1 cellular context compared by ENCODE assay signal in genomic region chr22:20885557-20886323, GRCh38.
TF ChIP-seq lines count a peak whose summit lies in the region.

No MANE protein-coding gene starts in this region.

TF ChIP-seq in HepG2, 621 proteins besides CTCF, POLR2A, EP300 and RAD21 (continued from another document and continues in another):
- no peak for TF ChIP-seq ZBTB49 (CRISPR knock-in tag; IDR thresholded peaks at IDR 0.05; ENCODE audit: borderline replicate concordance)
- no peak for TF ChIP-seq ZBTB37 (CRISPR knock-in tag; IDR thresholded peaks at IDR 0.05)
- TF ChIP-seq PCBP1 (IDR thresholded peaks at IDR 0.05; ENCODE audit: borderline replicate concordance, low read depth, low read length), result no peak
- no peak for TF ChIP-seq NFE2L1 (CRISPR knock-in tag; IDR thresholded peaks at IDR 0.05; ENCODE audit: borderline replicate concordance)
- TF ChIP-seq U2AF1 (optimal IDR thresholded peaks at IDR 0.05; ENCODE audit: low read depth, low read length), result no peak
- TF ChIP-seq ZBTB26 (CRISPR knock-in tag; IDR thresholded peaks at IDR 0.05; ENCODE audit: borderline replicate concordance), result peak; percentile 25; the same call in 1 of the 2 replicates
- TF ChIP-seq ZNF383 (CRISPR knock-in tag; IDR thresholded peaks at IDR 0.05; ENCODE audit: borderline replicate concordance), result no peak
- no peak for TF ChIP-seq ZNF766 (CRISPR knock-in tag; IDR thresholded peaks at IDR 0.05; ENCODE audit: borderline replicate concordance)
- TF ChIP-seq SIX1 (CRISPR knock-in tag; IDR thresholded peaks at IDR 0.05; ENCODE audit: borderline replicate concordance), result no peak
- no peak for TF ChIP-seq GFI1 (CRISPR knock-in tag; IDR thresholded peaks at IDR 0.05; ENCODE audit: borderline replicate concordance)
- no peak for TF ChIP-seq PTBP1 (IDR thresholded peaks at IDR 0.05; ENCODE audit: low read depth, low read length, poor library complexity, severe bottlenecking)
- peak; percentile 92 for TF ChIP-seq ZFX (CRISPR knock-in tag; IDR thresholded peaks at IDR 0.05; ENCODE audit: low read depth)
- no peak for TF ChIP-seq GTF2F1 (IDR thresholded peaks at IDR 0.05; ENCODE audit: low read length)
- peak; percentile 84 for TF ChIP-seq RXRB (CRISPR knock-in tag; IDR thresholded peaks at IDR 0.05; ENCODE audit: borderline replicate concordance)
- no peak for TF ChIP-seq HNF4G (IDR thresholded peaks at IDR 0.05; ENCODE audit: borderline replicate concordance, low read depth, low read length)
- TF ChIP-seq HNF4G (CRISPR knock-in tag; IDR thresholded peaks at IDR 0.05; ENCODE audit: borderline replicate concordance, low read depth), result peak; percentile 77; the same call in 1 of the 2 replicates
- peak; percentile 29; the same call in 1 of the 2 replicates for TF ChIP-seq ZSCAN25 (CRISPR knock-in tag; IDR thresholded peaks at IDR 0.05)
- TF ChIP-seq ZFY (CRISPR knock-in tag; IDR thresholded peaks at IDR 0.05), result peak; percentile 64; the same call in 1 of the 2 replicates
- peak; percentile 92 for TF ChIP-seq REPIN1 (CRISPR knock-in tag; IDR thresholded peaks at IDR 0.05; ENCODE audit: borderline replicate concordance, low read depth)
- TF ChIP-seq UBTF (CRISPR knock-in tag; IDR thresholded peaks at IDR 0.05), result peak; percentile 89
- no peak for TF ChIP-seq ZNF34 (CRISPR knock-in tag; IDR thresholded peaks at IDR 0.05; ENCODE audit: borderline replicate concordance)
- no peak for TF ChIP-seq CEBPB (IDR thresholded peaks at IDR 0.05; ENCODE audit: borderline replicate concordance, low read depth, low read length)
- TF ChIP-seq SMAD3 (CRISPR knock-in tag; IDR thresholded peaks at IDR 0.05), result 0 out of 2 replicates have a peak, but pooled peaks have one; percentile 76
- TF ChIP-seq ATRX (CRISPR knock-in tag; IDR thresholded peaks at IDR 0.05; ENCODE audit: borderline replicate concordance), result no peak
- TF ChIP-seq MEF2D (CRISPR knock-in tag; IDR thresholded peaks at IDR 0.05), result peak; percentile 85
- peak; percentile 83 for TF ChIP-seq RXRA (CRISPR knock-in tag; IDR thresholded peaks at IDR 0.05)
- TF ChIP-seq POLR2G (IDR thresholded peaks at IDR 0.05; ENCODE audit: low read depth, low read length), result peak; percentile 48; the same call in 1 of the 2 replicates
- no peak for TF ChIP-seq ZXDC (CRISPR knock-in tag; IDR thresholded peaks at IDR 0.05)
- TF ChIP-seq JDP2 (CRISPR knock-in tag; IDR thresholded peaks at IDR 0.05; ENCODE audit: borderline replicate concordance), result no peak
- TF ChIP-seq AGO1 (IDR thresholded peaks at IDR 0.05; ENCODE audit: low read depth, low read length, poor library complexity, severe bottlenecking), result no peak
- TF ChIP-seq RBAK (CRISPR knock-in tag; IDR thresholded peaks at IDR 0.05), result peak; percentile 55; the same call in 1 of the 2 replicates
- TF ChIP-seq NKX3-1 (CRISPR knock-in tag; IDR thresholded peaks at IDR 0.05), result no peak
- TF ChIP-seq HOXD1 (CRISPR knock-in tag; IDR thresholded peaks at IDR 0.05), result no peak
- TF ChIP-seq KIAA2018 (CRISPR knock-in tag; IDR thresholded peaks at IDR 0.05; ENCODE audit: borderline replicate concordance), result no peak
- TF ChIP-seq MAX (IDR thresholded peaks at IDR 0.05), result peak; percentile 74
- no peak for TF ChIP-seq ZNF230 (CRISPR knock-in tag; IDR thresholded peaks at IDR 0.05)
- no peak for TF ChIP-seq RARG (CRISPR knock-in tag; IDR thresholded peaks at IDR 0.05; ENCODE audit: low read depth)
- TF ChIP-seq IKZF4 (CRISPR knock-in tag; IDR thresholded peaks at IDR 0.05; ENCODE audit: borderline replicate concordance, low read depth, not compliant biosample characterization), result peak; percentile 41
- peak; percentile 81; the same call in 1 of the 2 replicates for TF ChIP-seq MIER3 (CRISPR knock-in tag; IDR thresholded peaks at IDR 0.05; ENCODE audit: borderline replicate concordance)
- TF ChIP-seq ATF1 (CRISPR knock-in tag; IDR thresholded peaks at IDR 0.05), result no peak
- TF ChIP-seq NR1H2 (CRISPR knock-in tag; IDR thresholded peaks at IDR 0.05; ENCODE audit: borderline replicate concordance, low read depth), result no peak
- no peak for TF ChIP-seq CSRNP2 (CRISPR knock-in tag; conservative IDR thresholded peaks at IDR 0.05; ENCODE audit: low read depth)
- no peak for TF ChIP-seq KLF13 (CRISPR knock-in tag; IDR thresholded peaks at IDR 0.05)
- TF ChIP-seq GTF3A (CRISPR knock-in tag; conservative IDR thresholded peaks at IDR 0.05), result no peak
